In the genomic region with DNA sequence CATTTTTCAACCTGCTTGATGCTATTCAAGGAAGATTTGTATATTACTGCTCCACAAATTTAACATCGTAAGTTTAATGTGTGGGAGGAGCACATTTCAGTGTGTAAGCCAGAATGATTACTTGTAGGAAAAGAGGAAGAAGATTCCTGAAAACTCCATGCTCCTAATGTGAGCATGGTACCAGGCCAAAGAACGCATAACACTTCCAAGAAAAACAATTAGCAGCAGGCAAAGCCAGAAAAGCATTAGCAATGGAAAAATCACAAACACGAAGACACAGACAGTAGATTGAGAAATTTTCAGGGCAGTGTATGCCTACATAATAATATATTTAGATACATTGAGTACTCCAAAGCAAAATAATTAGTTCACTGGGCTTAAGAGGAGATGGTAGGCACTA, we compare ENCODE assay signal across 17 cellular contexts.
DNase-seq lines count a peak whose midpoint lies in the region; FAIRE-seq and TF ChIP-seq lines count a peak whose summit lies in the region.
"Had no signal": no experiment of that assay in that cellular context is flagged by ENCODE, and none has a peak within 500 bp of the region (broad histone marks: within the 10 kb centered on the region; RNA-seq: fewer than 3 reads in every experiment).

No MANE protein-coding gene starts in this region.

- no peak overlapping the region for H2AFZ ChIP-seq in astrocyte (ENCODE audit: low read depth, low read length)
- H2AFZ ChIP-seq: PC-9 had no signal

- H3K9me3 ChIP-seq in astrocyte (ENCODE audit: insufficient read depth, low read depth, low read length): no peaks in the 10 kb centered on the region
- H3K9me3 ChIP-seq: upper lobe of left lung had no signal

- no peak overlapping the region for H3K4me3 Mint-ChIP-seq in astrocyte (ENCODE audit: unreplicated experiment)
- H3K4me3 Mint-ChIP-seq: activated naive CD8-positive, alpha-beta T cell; CD4-positive, CD25-positive, alpha-beta regulatory T cell had no signal

- peaks cover 9% of the 10 kb centered on the region for H3K4me1 ChIP-seq in astrocyte (ENCODE audit: insufficient read depth, low read length)
- H3K4me1 ChIP-seq: upper lobe of left lung had no signal

- no peaks in the 10 kb centered on the region for H4K20me1 ChIP-seq in astrocyte (ENCODE audit: insufficient read depth, low read length)

- H3K9ac ChIP-seq in astrocyte (ENCODE audit: low read length): no peak overlapping the region

- peak; percentile 93 for FAIRE-seq in astrocyte (lab: Jason Lieb, UNC)
- FAIRE-seq: frontal cortex had no signal

- H3K4me1 Mint-ChIP-seq in astrocyte (ENCODE audit: low read depth, unreplicated experiment): no peaks in the 10 kb centered on the region
- H3K4me1 Mint-ChIP-seq: CD4-positive, CD25-positive, alpha-beta regulatory T cell had no signal

- no peak for TF ChIP-seq CTCF in astrocyte (IDR thresholded peaks at IDR 0.05; ENCODE audit: insufficient read depth, low read depth, low read length)

- DNase-seq in Daoy (ENCODE audit: low read depth) (peak; percentile 19), astrocyte (ENCODE audit: low read depth) (peak; percentile 85), fibroblast of peridontal ligament (ENCODE audit: extremely low read depth) (peak; percentile 84), pons (ENCODE audit: low spot score) (peak; percentile 7), anterior cingulate cortex (lab: John Stamatoyannopoulos, UW) (no peak), SIG-M5 treated with dmso at 0.1 percent for 504 hours (lab: John Stamatoyannopoulos, UW; ENCODE audit: unreplicated experiment) (no peak), NCI-H69 (lab: John Stamatoyannopoulos, UW) (no peak), D341Med (ENCODE audit: low spot score) (no peak)
- DNase-seq: activated CD4-positive, CD25-positive, alpha-beta regulatory T cell treated with anti-CD3 and anti-CD28 coated beads, Interleukin-2, amount 50 U/mL, for 72 hours; CD4-positive, CD25-positive, alpha-beta regulatory T cell; NCI-H1105; NCI-H524; PC-9; stimulated activated CD4-positive, alpha-beta T cell treated with anti-CD3 and anti-CD28 coated beads, Interleukin-4, amount 100 ng/mL, for 1 hour had no signal

- no peaks in the 10 kb centered on the region for H3K79me2 ChIP-seq in astrocyte (ENCODE audit: insufficient read depth, low read length)

- H3K27me3 ChIP-seq in astrocyte (ENCODE audit: insufficient read depth, low read length): no peaks in the 10 kb centered on the region
- H3K27me3 ChIP-seq: upper lobe of left lung had no signal

- no peak overlapping the region for H3K4me2 ChIP-seq in astrocyte (ENCODE audit: low read length)
- H3K4me2 ChIP-seq: PC-9 had no signal

- H3K9me3 Mint-ChIP-seq in astrocyte (ENCODE audit: unreplicated experiment): no peaks in the 10 kb centered on the region

- H3K36me3 Mint-ChIP-seq in astrocyte (ENCODE audit: low read depth, unreplicated experiment): no peaks in the 10 kb centered on the region
- H3K36me3 Mint-ChIP-seq: activated naive CD8-positive, alpha-beta T cell; CD4-positive, CD25-positive, alpha-beta regulatory T cell had no signal

- H3K27ac Mint-ChIP-seq in astrocyte (ENCODE audit: unreplicated experiment): no peak overlapping the region
- H3K27ac Mint-ChIP-seq: activated naive CD8-positive, alpha-beta T cell had no signal

- H3K36me3 ChIP-seq in astrocyte (ENCODE audit: insufficient read depth, low read length): no peaks in the 10 kb centered on the region
- H3K36me3 ChIP-seq: upper lobe of left lung had no signal

- H3K27ac ChIP-seq in astrocyte (ENCODE audit: low read depth, low read length): no peak overlapping the region
- H3K27ac ChIP-seq: PC-9, upper lobe of left lung had no signal

- H3K27me3 Mint-ChIP-seq in astrocyte (ENCODE audit: low read depth, unreplicated experiment): no peaks in the 10 kb centered on the region
- H3K27me3 Mint-ChIP-seq: activated naive CD8-positive, alpha-beta T cell; CD4-positive, CD25-positive, alpha-beta regulatory T cell had no signal

- H3K4me3 ChIP-seq in astrocyte (ENCODE audit: insufficient read depth, low read depth, low read length): no peak overlapping the region
- H3K4me3 ChIP-seq: PC-9, upper lobe of left lung had no signal

Comparison
In these comparisons a context has a peak if more than half of its experiments do, and no peak if none do; other contexts are left out.
1. DNase-seq: peak in Daoy (single experiment), astrocyte (single experiment), fibroblast of peridontal ligament (single experiment) and pons (single experiment); none in anterior cingulate cortex (0 of 58), SIG-M5 treated with dmso at 0.1 percent for 504 hours (single experiment), NCI-H69 (single experiment) and D341Med (single experiment).